Comparison of ENCODE assay signal across 10 cellular contexts in the genomic region with DNA sequence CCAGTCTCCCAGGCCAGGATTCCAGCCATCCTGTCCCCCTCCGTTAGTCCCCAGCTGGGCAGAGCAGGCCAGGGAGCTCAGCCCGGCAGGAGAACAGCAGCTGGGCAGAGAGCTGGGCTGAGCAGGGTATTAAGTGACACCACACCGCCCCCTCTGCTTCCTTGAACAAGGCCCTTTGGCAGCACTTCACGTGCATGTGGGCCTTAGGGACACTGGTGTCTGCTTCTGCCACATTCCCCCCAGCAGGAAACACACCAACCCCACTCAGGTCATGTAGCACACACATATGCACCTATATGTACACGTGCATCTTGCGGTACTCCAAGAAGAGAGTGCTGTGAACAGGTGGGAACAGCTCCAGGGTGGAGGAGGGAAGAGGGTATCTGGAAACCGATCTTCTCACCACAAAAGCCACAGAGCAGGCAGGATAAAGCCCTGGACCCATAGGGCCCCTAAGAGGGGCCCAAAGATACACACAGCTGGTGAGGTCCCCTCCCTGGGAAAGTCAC. TPM values are rescaled to one million over a fixed set of nuclear protein-coding genes. Genes with fewer than 3 reads are reported as not detected.
A peak's percentile ranks its signal among the peaks of the same experiment; 100 is the strongest.
DNase-seq lines count a peak whose midpoint lies in the region; ATAC-seq, FAIRE-seq and TF ChIP-seq lines count a peak whose summit lies in the region.
"Had no signal": no experiment of that assay in that cellular context is flagged by ENCODE, and none has a peak within 500 bp of the region (broad histone marks: within the 10 kb centered on the region; RNA-seq: fewer than 3 reads in every experiment).

No MANE protein-coding gene starts in this region.

- DNase-seq in M059J (ENCODE audit: low read depth) = peak; percentile 70
- DNase-seq in astrocyte (ENCODE audit: low read depth) = no peak
- DNase-seq in lung microvascular endothelial cell (ENCODE audit: low read depth in 2 of 2) = peak; percentile 66 to 69
- no peak for DNase-seq in NCI-H748 treated with DMSO at 0.1 percent for 48 hours (lab: John Stamatoyannopoulos, UW)
- DNase-seq in epidermal melanocyte (ENCODE audit: insufficient read length, low spot score) = no peak

- H3K4me1 Mint-ChIP-seq in astrocyte (ENCODE audit: low read depth, unreplicated experiment) = peaks cover 48% of the 10 kb centered on the region

- H3K36me3 ChIP-seq in BLaER1 (no peaks in the 10 kb centered on the region), astrocyte (ENCODE audit: insufficient read depth, low read length) (peaks cover 36% of the 10 kb centered on the region)

- peaks cover 81% of the 10 kb centered on the region for H3K4me1 ChIP-seq in BLaER1
- peaks cover 71% of the 10 kb centered on the region for H3K4me1 ChIP-seq in astrocyte (ENCODE audit: insufficient read depth, low read length)

- peak overlapping the region; percentile 78 for H3K4me2 ChIP-seq in BLaER1
- H3K4me2 ChIP-seq in astrocyte (ENCODE audit: low read length) = peak overlapping the region; percentile 99

- peaks cover 89% of the 10 kb centered on the region for H3K79me2 ChIP-seq in astrocyte (ENCODE audit: insufficient read depth, low read length)

- H3K36me3 Mint-ChIP-seq in astrocyte (ENCODE audit: low read depth, unreplicated experiment) = peaks cover 18% of the 10 kb centered on the region

- no peak for TF ChIP-seq CTCF in astrocyte (IDR thresholded peaks at IDR 0.05; ENCODE audit: insufficient read depth, low read depth, low read length)

- no peak overlapping the region for H2AFZ ChIP-seq in astrocyte (ENCODE audit: low read depth, low read length)

- H3K27me3 Mint-ChIP-seq in astrocyte (ENCODE audit: low read depth, unreplicated experiment) = no peaks in the 10 kb centered on the region

- no peak for ATAC-seq in GM19452 (IDR thresholded peaks at IDR 0.05; ENCODE audit: unreplicated experiment)
- ATAC-seq in GM21529 (IDR thresholded peaks at IDR 0.05; ENCODE audit: unreplicated experiment) = no peak

- H3K27me3 ChIP-seq in BLaER1 (peaks cover 45% of the 10 kb centered on the region), astrocyte (ENCODE audit: insufficient read depth, low read length) (no peaks in the 10 kb centered on the region)

- peak overlapping the region; percentile 75 for H3K27ac Mint-ChIP-seq in astrocyte (ENCODE audit: unreplicated experiment)

- no peak overlapping the region for H3K4me3 ChIP-seq in BLaER1
- peak overlapping the region; percentile 35 for H3K4me3 ChIP-seq in astrocyte (ENCODE audit: insufficient read depth, low read depth, low read length)

- FAIRE-seq in astrocyte (lab: Jason Lieb, UNC) = no peak
- FAIRE-seq: endometrium had no signal

- H3K27ac ChIP-seq in BLaER1 (peak overlapping the region; percentile 61), astrocyte (ENCODE audit: low read depth, low read length) (peak overlapping the region; percentile 63)
- H3K27ac ChIP-seq: VCaP had no signal

- H3K9me3 ChIP-seq in BLaER1 = no peaks in the 10 kb centered on the region
- H3K9me3 ChIP-seq in astrocyte (ENCODE audit: insufficient read depth, low read depth, low read length) = no peaks in the 10 kb centered on the region

- H3K9ac ChIP-seq in BLaER1 (0 out of 2 replicates have a peak overlapping the region, but pooled peaks have one; percentile 34), astrocyte (ENCODE audit: low read length) (peak overlapping the region; percentile 88)

- H3K4me3 Mint-ChIP-seq in astrocyte (ENCODE audit: unreplicated experiment) = peak overlapping the region; percentile 62

- peaks cover 37% of the 10 kb centered on the region for H4K20me1 ChIP-seq in BLaER1
- H4K20me1 ChIP-seq in astrocyte (ENCODE audit: insufficient read depth, low read length) = peaks cover 68% of the 10 kb centered on the region

- no peaks in the 10 kb centered on the region for H3K9me3 Mint-ChIP-seq in astrocyte (ENCODE audit: unreplicated experiment)

RNA-seq across cellular contexts. Expression of a gene that starts 4.6 kb away (rescaled TPM):
- 136 and 212 TPM in 2 replicates for total RNA-seq in M059J (2014; rRNA removed; shearing (Covaris generic))
- total RNA-seq in astrocyte (117 and 140 TPM in 2 replicates), lung microvascular endothelial cell (68.6 and 122 TPM in 2 replicates)

Comparison
In these comparisons a context has a peak if more than half of its experiments do, and no peak if none do; other contexts are left out.
1. DNase-seq: peak in M059J (single experiment) and lung microvascular endothelial cell (2 of 2); none in astrocyte (single experiment), NCI-H748 treated with DMSO at 0.1 percent for 48 hours (single experiment) and epidermal melanocyte (single experiment).